Comparison of ENCODE assay signal across 13 cellular contexts in the genomic region with DNA sequence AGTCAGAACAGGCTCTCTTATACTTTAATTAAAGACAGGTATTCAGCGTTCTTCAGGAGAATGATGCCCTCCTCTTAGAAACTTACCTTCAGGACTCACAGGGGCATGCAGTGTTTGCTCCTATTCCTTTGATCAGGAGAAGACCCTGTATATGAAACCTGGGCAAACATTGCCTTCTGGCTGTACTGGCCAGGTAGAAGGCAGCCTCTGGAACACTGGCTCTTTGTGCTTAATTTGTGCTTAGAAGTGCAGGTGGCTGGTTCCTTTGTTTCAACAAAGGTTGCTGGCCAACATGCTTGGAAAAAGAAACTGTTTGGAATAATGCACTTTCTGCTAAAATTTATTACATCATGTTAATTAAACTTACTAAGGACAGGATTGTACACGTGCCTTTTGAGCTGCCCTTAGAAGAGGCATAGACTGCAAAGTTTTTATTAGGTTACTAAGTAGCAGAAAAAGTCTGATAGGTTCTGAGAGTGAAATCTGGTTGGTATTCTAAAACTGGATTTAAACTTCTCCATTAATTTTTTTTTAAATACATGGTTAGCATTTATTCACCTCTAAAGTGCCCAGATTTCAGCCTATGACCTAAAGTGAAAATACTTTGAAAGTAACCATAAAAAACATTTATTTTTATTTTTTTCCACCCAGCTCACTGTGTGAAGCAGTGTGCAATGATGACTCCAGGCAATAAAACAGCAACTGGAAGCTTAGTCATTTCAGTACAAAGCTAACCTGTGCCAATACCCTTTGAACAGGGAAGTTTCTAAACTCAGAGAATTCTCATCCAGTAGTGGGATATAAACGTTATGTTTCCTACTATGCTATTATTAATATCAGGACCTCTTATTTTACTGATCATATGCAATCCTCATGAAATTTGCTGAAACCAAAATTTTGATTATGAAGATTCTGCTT. TPM values are rescaled to one million over a fixed set of nuclear protein-coding genes. Genes with fewer than 3 reads are reported as not detected.
DNase-seq lines count a peak whose midpoint lies in the region; ATAC-seq and TF ChIP-seq lines count a peak whose summit lies in the region.
"Had no signal": no experiment of that assay in that cellular context is flagged by ENCODE, and none has a peak within 500 bp of the region (broad histone marks: within the 10 kb centered on the region; RNA-seq: fewer than 3 reads in every experiment).

No MANE protein-coding gene starts in this region.

- H3K27ac ChIP-seq in MM.1S (ENCODE audit: low read length), result peak overlapping the region; percentile 90
- peak overlapping the region; percentile 6 to 78 (median 59) for H3K27ac ChIP-seq in body of pancreas
- H3K27ac ChIP-seq: right atrium auricular region, testis had no signal

- H3K4me2 ChIP-seq in MM.1S (ENCODE audit: low read depth, low read length), result peak overlapping the region; percentile 25

- H3K36me3 ChIP-seq in MM.1S (replicated peaks; ENCODE audit: insufficient read depth, low read length) (no peaks in the 10 kb centered on the region), body of pancreas (replicated peaks in 1 of 2; ENCODE audit: insufficient read depth in 1 of 2, low read depth in 2 of 2) (no peaks in the 10 kb centered on the region)
- H3K36me3 ChIP-seq: right atrium auricular region had no signal

- H3K9me3 Mint-ChIP-seq in glutamatergic neuron (ENCODE audit: unreplicated experiment), result no peaks in the 10 kb centered on the region
- H3K9me3 Mint-ChIP-seq: activated naive CD8-positive, alpha-beta T cell treated with anti-CD3 and anti-CD28 coated beads, Interleukin-2, amount 10 ng/mL, durations not matched to agents 7 days and 5 days had no signal

- 30 to 31% methylated on average over 3 of the region's 3 CpGs for WGBS in body of pancreas, 2 donors

- H3K36me3 Mint-ChIP-seq in glutamatergic neuron (ENCODE audit: unreplicated experiment), result no peaks in the 10 kb centered on the region
- H3K36me3 Mint-ChIP-seq: activated naive CD8-positive, alpha-beta T cell treated with anti-CD3 and anti-CD28 coated beads, Interleukin-2, amount 10 ng/mL, durations not matched to agents 7 days and 5 days had no signal

- no peak overlapping the region for H3K27ac Mint-ChIP-seq in glutamatergic neuron (ENCODE audit: unreplicated experiment)
- H3K27ac Mint-ChIP-seq: activated naive CD8-positive, alpha-beta T cell treated with anti-CD3 and anti-CD28 coated beads, Interleukin-2, amount 10 ng/mL, durations not matched to agents 7 days and 5 days had no signal

- H3K9ac ChIP-seq in MM.1S (ENCODE audit: low read length), result no peak overlapping the region

- H3K4me3 ChIP-seq in MM.1S (ENCODE audit: low read length) (no peak overlapping the region), body of pancreas (no peak overlapping the region)
- H3K4me3 ChIP-seq: K562, right atrium auricular region, testis had no signal

- no peak overlapping the region for H3K4me3 Mint-ChIP-seq in glutamatergic neuron (ENCODE audit: unreplicated experiment)
- H3K4me3 Mint-ChIP-seq: activated naive CD8-positive, alpha-beta T cell treated with anti-CD3 and anti-CD28 coated beads, Interleukin-2, amount 10 ng/mL, durations not matched to agents 7 days and 5 days had no signal

- DNase-seq in MM.1S, result no peak
- DNase-seq in body of pancreas, result peak in 2 of 4 donors; percentile 35 to 39
- peak; percentile 32 for DNase-seq in myocyte (ENCODE audit: low read depth)
- DNase-seq in NCI-H82 treated with DMSO at 0.1 percent for 48 hours (lab: John Stamatoyannopoulos, UW; ENCODE audit: unreplicated experiment), result no peak
- no peak for DNase-seq in stimulated activated CD4-positive, alpha-beta T cell treated with anti-CD3 and anti-CD28 coated beads, Interleukin-15, amount 100 ng/mL, for 24 hours
- no peak for DNase-seq in glutamatergic neuron
- DNase-seq: activated naive CD8-positive, alpha-beta T cell treated with anti-CD3 and anti-CD28 coated beads, Interleukin-2, amount 10 ng/mL, durations not matched to agents 7 days and 5 days; DMS79 treated with DMSO at 0.1 percent for 48 hours; testis had no signal

- no peaks in the 10 kb centered on the region for H3K9me2 ChIP-seq in MM.1S (replicated peaks; ENCODE audit: insufficient read depth, low read length)

- intact Hi-C loops in body of pancreas (cut with DNase I), result no loop called here

- peaks cover 22% of the 10 kb centered on the region for H3F3A ChIP-seq in MM.1S (ENCODE audit: insufficient read depth, low read length)

- H3K4me1 Mint-ChIP-seq in glutamatergic neuron (ENCODE audit: low read depth, unreplicated experiment), result no peaks in the 10 kb centered on the region
- H3K4me1 Mint-ChIP-seq: activated naive CD8-positive, alpha-beta T cell treated with anti-CD3 and anti-CD28 coated beads, Interleukin-2, amount 10 ng/mL, durations not matched to agents 7 days and 5 days had no signal

- H4K20me1 ChIP-seq in MM.1S (ENCODE audit: insufficient read depth, low read length), result no peaks in the 10 kb centered on the region

- no peak for TF ChIP-seq POLR2A in body of pancreas (IDR thresholded peaks at IDR 0.05)

- H3K27me3 Mint-ChIP-seq in glutamatergic neuron (ENCODE audit: unreplicated experiment), result peaks cover 2% of the 10 kb centered on the region

- TF ChIP-seq CTCF in MM.1S (IDR thresholded peaks at IDR 0.05; ENCODE audit: low read length) (no peak), body of pancreas (IDR thresholded peaks at IDR 0.05) (no peak), glutamatergic neuron (IDR thresholded peaks at IDR 0.05; ENCODE audit: partially characterized antibody, unreplicated experiment) (no peak)

- no peak overlapping the region for H2AFZ ChIP-seq in MM.1S (ENCODE audit: low read length)

- H3K4me1 ChIP-seq in MM.1S (ENCODE audit: low read length) (peaks cover 61% of the 10 kb centered on the region), body of pancreas (peaks cover 71% of the 10 kb centered on the region)
- H3K4me1 ChIP-seq: right atrium auricular region, testis had no signal

- H3K27me3 ChIP-seq in MM.1S (replicated peaks; ENCODE audit: insufficient read depth, low read length), result no peaks in the 10 kb centered on the region
- H3K27me3 ChIP-seq in body of pancreas, result no peaks in the 10 kb centered on the region
- H3K27me3 ChIP-seq: right atrium auricular region, testis had no signal

- ATAC-seq in GM18511 (IDR thresholded peaks at IDR 0.05; ENCODE audit: unreplicated experiment) (peak; percentile 41), body of pancreas (peak; percentile 76), HG03439 (IDR thresholded peaks at IDR 0.05; ENCODE audit: unreplicated experiment) (no peak)
- ATAC-seq: K562 had no signal

- H3K9me3 ChIP-seq in MM.1S (replicated peaks; ENCODE audit: insufficient read depth, low read length) (no peaks in the 10 kb centered on the region), body of pancreas (no peaks in the 10 kb centered on the region)
- H3K9me3 ChIP-seq: right atrium auricular region, testis had no signal

- no peaks in the 10 kb centered on the region for H3K79me2 ChIP-seq in MM.1S (ENCODE audit: low read length)

RNA-seq across cellular contexts. Expression of a gene that starts 11.3 kb away (rescaled TPM):
- 10 to 100 TPM in 1 of 2 donors, 1 to 10 TPM in 1; 5.3 to 10.1 TPM for total RNA-seq in body of pancreas
- total RNA-seq in myocyte, result not detected in 2 replicates
- polyA plus RNA-seq in myocyte (2012), result not detected
- total RNA-seq in glutamatergic neuron (ENCODE audit: unreplicated experiment), result not detected
- total RNA-seq: right atrium auricular region had no signal
